Comparison of ENCODE assay signal across 19 cellular contexts in the genomic region with DNA sequence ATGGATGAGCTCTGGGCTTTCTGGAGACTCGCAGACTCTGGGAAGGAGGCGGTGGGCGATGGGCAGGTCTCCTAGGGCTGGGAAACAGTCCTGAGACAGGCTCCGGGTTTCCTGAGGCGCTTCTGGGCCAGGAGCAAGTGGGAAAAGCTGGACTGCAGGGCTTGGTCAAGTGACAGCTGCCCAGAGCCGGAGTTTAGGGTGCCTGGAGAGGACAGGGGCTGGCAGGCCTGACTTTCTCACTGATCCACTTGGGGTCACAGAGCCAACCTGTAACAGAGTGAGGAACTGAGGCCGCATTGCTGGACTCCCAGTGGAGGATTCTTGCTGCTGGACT.
DNase-seq lines count a peak whose midpoint lies in the region; ATAC-seq lines count a peak whose summit lies in the region.
"Had no signal": no experiment of that assay in that cellular context is flagged by ENCODE, and none has a peak within 500 bp of the region (broad histone marks: within the 10 kb centered on the region; RNA-seq: fewer than 3 reads in every experiment).

No MANE protein-coding gene starts in this region.

- peak overlapping the region; percentile 96 for H3K27ac ChIP-seq in layer of hippocampus (ENCODE audit: low read depth, low read length)
- H3K27ac ChIP-seq: A549, SJCRH30 had no signal

- peak overlapping the region; percentile 58 for H3K27ac Mint-ChIP-seq in activated T-cell treated with anti-CD3 and anti-CD28 coated beads, Interleukin-2, amount 50 U/mL, for 24 hours
- peak overlapping the region; percentile 65 for H3K27ac Mint-ChIP-seq in central memory CD8-positive, alpha-beta T cell (ENCODE audit: low read depth)
- H3K27ac Mint-ChIP-seq in stimulated activated effector memory CD8-positive, alpha-beta T cell treated with anti-CD3 and anti-CD28 coated beads, Interleukin-12 subunit alpha, Interleukin-12 subunit beta, amount 100 ng/mL, for 72 hours: peak overlapping the region; percentile 64

- H3K4me3 Mint-ChIP-seq in activated T-cell treated with anti-CD3 and anti-CD28 coated beads, Interleukin-2, amount 50 U/mL, for 24 hours: no peak overlapping the region
- no peak overlapping the region for H3K4me3 Mint-ChIP-seq in activated T-cell treated with anti-CD3 and anti-CD28 coated beads, Interleukin-2, amount 50 U/mL, for 4 hours
- H3K4me3 Mint-ChIP-seq in central memory CD8-positive, alpha-beta T cell: peak overlapping the region; percentile 27
- no peak overlapping the region for H3K4me3 Mint-ChIP-seq in stimulated activated effector memory CD8-positive, alpha-beta T cell treated with anti-CD3 and anti-CD28 coated beads, Interleukin-12 subunit alpha, Interleukin-12 subunit beta, amount 100 ng/mL, for 72 hours

- ATAC-seq in activated T-cell treated with anti-CD3 and anti-CD28 coated beads, Interleukin-2, amount 50 U/mL, for 4 hours: no peak
- no peak for ATAC-seq in central memory CD8-positive, alpha-beta T cell (replicated peaks; ENCODE audit: extremely low read depth, poor library complexity, severe bottlenecking)
- ATAC-seq in stimulated activated effector memory CD8-positive, alpha-beta T cell treated with anti-CD3 and anti-CD28 coated beads, Interleukin-12 subunit alpha, Interleukin-12 subunit beta, amount 100 ng/mL, for 72 hours: no peak
- ATAC-seq in GM18873 (IDR thresholded peaks at IDR 0.05; ENCODE audit: low FRiP score, unreplicated experiment): no peak
- ATAC-seq: A549, left lobe of liver had no signal

- H3K9me3 Mint-ChIP-seq in activated T-cell treated with anti-CD3 and anti-CD28 coated beads, Interleukin-2, amount 50 U/mL, for 24 hours: no peaks in the 10 kb centered on the region
- no peaks in the 10 kb centered on the region for H3K9me3 Mint-ChIP-seq in activated T-cell treated with anti-CD3 and anti-CD28 coated beads, Interleukin-2, amount 50 U/mL, for 4 hours
- no peaks in the 10 kb centered on the region for H3K9me3 Mint-ChIP-seq in central memory CD8-positive, alpha-beta T cell
- H3K9me3 Mint-ChIP-seq in stimulated activated effector memory CD8-positive, alpha-beta T cell treated with anti-CD3 and anti-CD28 coated beads, Interleukin-12 subunit alpha, Interleukin-12 subunit beta, amount 100 ng/mL, for 72 hours: no peaks in the 10 kb centered on the region
- H3K9me3 Mint-ChIP-seq: CD14-positive monocyte had no signal

- no peak for DNase-seq in activated T-cell treated with anti-CD3 and anti-CD28 coated beads, Interleukin-2, amount 50 U/mL, for 24 hours
- DNase-seq in activated T-cell treated with anti-CD3 and anti-CD28 coated beads, Interleukin-2, amount 50 U/mL, for 4 hours: no peak
- no peak for DNase-seq in central memory CD8-positive, alpha-beta T cell (ENCODE audit: low spot score in 2 of 2)
- DNase-seq in stimulated activated effector memory CD8-positive, alpha-beta T cell treated with anti-CD3 and anti-CD28 coated beads, Interleukin-12 subunit alpha, Interleukin-12 subunit beta, amount 100 ng/mL, for 72 hours (ENCODE audit: low spot score in 2 of 2): no peak
- no peak for DNase-seq in stimulated activated naive CD4-positive, alpha-beta T cell (lab: John Stamatoyannopoulos, UW)
- DNase-seq in HPDE6-E6E7 (ENCODE audit: extremely low spot score): no peak
- DNase-seq: activated CD4-positive, alpha-beta T cell treated with anti-CD3 and anti-CD28 coated beads for 1 hour; DMS79; foreskin melanocyte; NCI-H1417 treated with DMSO at 0.1 percent for 48 hours; OCI-M1; SJCRH30; small intestine; T-helper 9 cell had no signal

- peaks cover 59% of the 10 kb centered on the region for H3K4me1 Mint-ChIP-seq in activated T-cell treated with anti-CD3 and anti-CD28 coated beads, Interleukin-2, amount 50 U/mL, for 24 hours (ENCODE audit: low read depth)
- H3K4me1 Mint-ChIP-seq in activated T-cell treated with anti-CD3 and anti-CD28 coated beads, Interleukin-2, amount 50 U/mL, for 4 hours (ENCODE audit: low read depth): peaks cover 40% of the 10 kb centered on the region
- H3K4me1 Mint-ChIP-seq in central memory CD8-positive, alpha-beta T cell: peaks cover 50% of the 10 kb centered on the region
- peaks cover 15% of the 10 kb centered on the region for H3K4me1 Mint-ChIP-seq in stimulated activated effector memory CD8-positive, alpha-beta T cell treated with anti-CD3 and anti-CD28 coated beads, Interleukin-12 subunit alpha, Interleukin-12 subunit beta, amount 100 ng/mL, for 72 hours

- H3K27me3 ChIP-seq in layer of hippocampus (ENCODE audit: control insufficient read depth, insufficient read depth, low read length): no peaks in the 10 kb centered on the region
- H3K27me3 ChIP-seq: SJCRH30 had no signal

- H3K27me3 Mint-ChIP-seq in activated T-cell treated with anti-CD3 and anti-CD28 coated beads, Interleukin-2, amount 50 U/mL, for 24 hours: no peaks in the 10 kb centered on the region
- no peaks in the 10 kb centered on the region for H3K27me3 Mint-ChIP-seq in activated T-cell treated with anti-CD3 and anti-CD28 coated beads, Interleukin-2, amount 50 U/mL, for 4 hours (ENCODE audit: low read depth)
- H3K27me3 Mint-ChIP-seq in central memory CD8-positive, alpha-beta T cell: no peaks in the 10 kb centered on the region

- H3K36me3 Mint-ChIP-seq in activated T-cell treated with anti-CD3 and anti-CD28 coated beads, Interleukin-2, amount 50 U/mL, for 24 hours (ENCODE audit: low read depth): peaks cover 24% of the 10 kb centered on the region
- H3K36me3 Mint-ChIP-seq in activated T-cell treated with anti-CD3 and anti-CD28 coated beads, Interleukin-2, amount 50 U/mL, for 4 hours (ENCODE audit: insufficient read depth): peaks cover 4% of the 10 kb centered on the region
- peaks cover 12% of the 10 kb centered on the region for H3K36me3 Mint-ChIP-seq in central memory CD8-positive, alpha-beta T cell (ENCODE audit: insufficient read depth)
- H3K36me3 Mint-ChIP-seq in stimulated activated effector memory CD8-positive, alpha-beta T cell treated with anti-CD3 and anti-CD28 coated beads, Interleukin-12 subunit alpha, Interleukin-12 subunit beta, amount 100 ng/mL, for 72 hours: no peaks in the 10 kb centered on the region
- H3K36me3 Mint-ChIP-seq: CD14-positive monocyte had no signal
